16 cellular contexts compared by ENCODE assay signal in the genomic region with DNA sequence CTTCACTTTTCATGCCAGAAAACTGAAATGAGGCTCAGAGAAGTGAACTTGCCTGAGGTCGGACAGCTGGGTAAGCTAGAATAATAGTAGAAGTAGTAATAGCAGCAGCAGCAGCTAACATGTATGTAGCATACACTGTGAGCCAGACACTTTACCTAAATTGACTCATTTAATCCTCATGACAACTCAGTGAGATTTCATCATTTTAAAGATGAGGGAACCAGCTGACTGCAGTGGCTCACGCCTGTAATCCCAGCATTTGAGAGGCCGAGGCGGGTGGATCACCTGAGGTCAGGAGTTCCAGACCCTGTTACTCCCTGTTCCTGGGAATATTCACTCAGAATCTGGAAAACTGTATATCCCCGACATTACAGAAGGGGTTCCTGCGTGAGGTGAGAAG.
"Had no signal": no experiment of that assay in that cellular context is flagged by ENCODE, and none has a peak within 500 bp of the region (broad histone marks: within the 10 kb centered on the region; RNA-seq: fewer than 3 reads in every experiment).

No MANE protein-coding gene starts in this region.

- H3K9me3 ChIP-seq: adrenal gland, right atrium auricular region, tibial nerve, uterus had no signal

- H3K27ac ChIP-seq: adrenal gland, coronary artery, right atrium auricular region, skin epidermis, tibial nerve, uterus had no signal

- H3K27me3 ChIP-seq: adrenal gland, right atrium auricular region, tibial nerve, uterus had no signal

- H3K36me3 ChIP-seq: adrenal gland, uterus had no signal

- ATAC-seq: activated naive CD4-positive, alpha-beta T cell treated with anti-CD3 and anti-CD28 coated beads, Interleukin-2, amount 50 U/mL, for 72 hours; left cardiac atrium; stimulated activated naive CD8-positive, alpha-beta T cell treated with anti-CD3 and anti-CD28 coated beads, Interleukin-15, Interleukin-2, amounts not matched to agents 100 U/mL and 50 U/mL, for 24 hours had no signal

- H3K4me3 ChIP-seq: adrenal gland, coronary artery, lung, right atrium auricular region, skin epidermis, tibial nerve, uterus had no signal

- DNase-seq: activated CD4-positive, CD25-positive, alpha-beta regulatory T cell treated with anti-CD3 and anti-CD28 coated beads, Interleukin-2, amount 50 U/mL, for 72 hours; activated gamma-delta T cell treated with Interleukin-2 at 50 U/mL for 16 hours; adrenal gland; left cardiac atrium; midbrain; nucleus accumbens; posterior cingulate gyrus; stimulated activated naive CD8-positive, alpha-beta T cell treated with anti-CD3 and anti-CD28 coated beads, Interleukin-15, Interleukin-2, amounts not matched to agents 100 U/mL and 50 U/mL, for 24 hours; substantia nigra; uterus had no signal

- H3K4me1 ChIP-seq: adrenal gland had no signal
